In the genomic region with DNA sequence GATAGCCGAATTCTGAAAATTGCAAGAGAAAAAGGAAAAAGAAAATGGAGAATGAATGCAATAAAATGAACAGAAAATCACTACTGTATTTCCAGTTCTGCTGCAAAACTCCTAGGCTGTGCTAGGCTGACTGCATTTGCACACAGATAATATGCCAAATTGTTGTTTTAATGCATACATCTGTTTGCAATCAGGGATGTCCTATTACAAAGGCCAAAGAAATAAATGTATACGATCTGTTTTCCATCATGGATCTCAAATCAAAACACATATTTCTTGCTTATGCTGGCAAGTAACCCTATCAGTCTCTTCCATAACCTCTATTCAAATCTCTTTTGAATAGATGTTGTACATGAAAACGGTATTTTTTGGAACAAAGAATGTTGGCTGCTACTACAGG, we compare ENCODE assay signal across 15 cellular contexts.
"Had no signal": no experiment of that assay in that cellular context is flagged by ENCODE, and none has a peak within 500 bp of the region (broad histone marks: within the 10 kb centered on the region; RNA-seq: fewer than 3 reads in every experiment).

No MANE protein-coding gene starts in this region.

- H3K9me3 Mint-ChIP-seq: activated CD4-positive, alpha-beta memory T cell treated with anti-CD3 and anti-CD28 coated beads, Interleukin-2, amount 10 ng/mL, durations not matched to agents 7 days and 5 days; endodermal cell; stimulated activated naive B cell treated with anti-CD40 and anti-IgM and Interleukin-4, amounts not matched to agents 10 μg/mL and 1 μg/mL and 100 μg/mL, for 72 hours had no signal

- DNase-seq: activated CD4-positive, alpha-beta memory T cell treated with anti-CD3 and anti-CD28 coated beads, Interleukin-2, amount 10 ng/mL, durations not matched to agents 7 days and 5 days; activated CD4-positive, alpha-beta T cell treated with anti-CD3 and anti-CD28 coated beads for 1 hour; central memory CD4-positive, alpha-beta T cell; dermis blood vessel endothelial cell; endodermal cell; kidney; left ventricle myocardium superior; mesenchymal stem cell; right cardiac atrium; small intestine; stimulated activated naive B cell treated with anti-CD40 and anti-IgM and Interleukin-4, amounts not matched to agents 10 μg/mL and 1 μg/mL and 100 μg/mL, for 72 hours; SW 1271; trophoblast cell had no signal

- ATAC-seq: gastroesophageal sphincter; left ventricle myocardium superior; right cardiac atrium; stimulated activated naive B cell treated with anti-CD40 and anti-IgM and Interleukin-4, amounts not matched to agents 10 μg/mL and 1 μg/mL and 100 μg/mL, for 72 hours had no signal

- H3K27ac Mint-ChIP-seq: activated CD4-positive, alpha-beta memory T cell treated with anti-CD3 and anti-CD28 coated beads, Interleukin-2, amount 10 ng/mL, durations not matched to agents 7 days and 5 days; endodermal cell; stimulated activated naive B cell treated with anti-CD40 and anti-IgM and Interleukin-4, amounts not matched to agents 10 μg/mL and 1 μg/mL and 100 μg/mL, for 72 hours had no signal

- H3K4me3 ChIP-seq: gastroesophageal sphincter had no signal

- H3K4me3 Mint-ChIP-seq: activated CD4-positive, alpha-beta memory T cell treated with anti-CD3 and anti-CD28 coated beads, Interleukin-2, amount 10 ng/mL, durations not matched to agents 7 days and 5 days; endodermal cell; stimulated activated naive B cell treated with anti-CD40 and anti-IgM and Interleukin-4, amounts not matched to agents 10 μg/mL and 1 μg/mL and 100 μg/mL, for 72 hours had no signal

- H3K27me3 ChIP-seq: gastroesophageal sphincter, neutrophil had no signal

- H3K27me3 Mint-ChIP-seq: activated CD4-positive, alpha-beta memory T cell treated with anti-CD3 and anti-CD28 coated beads, Interleukin-2, amount 10 ng/mL, durations not matched to agents 7 days and 5 days; stimulated activated naive B cell treated with anti-CD40 and anti-IgM and Interleukin-4, amounts not matched to agents 10 μg/mL and 1 μg/mL and 100 μg/mL, for 72 hours had no signal

- H3K27ac ChIP-seq: gastroesophageal sphincter, neutrophil had no signal

- H3K9me3 ChIP-seq: gastroesophageal sphincter, neutrophil had no signal
